In the genomic region with DNA sequence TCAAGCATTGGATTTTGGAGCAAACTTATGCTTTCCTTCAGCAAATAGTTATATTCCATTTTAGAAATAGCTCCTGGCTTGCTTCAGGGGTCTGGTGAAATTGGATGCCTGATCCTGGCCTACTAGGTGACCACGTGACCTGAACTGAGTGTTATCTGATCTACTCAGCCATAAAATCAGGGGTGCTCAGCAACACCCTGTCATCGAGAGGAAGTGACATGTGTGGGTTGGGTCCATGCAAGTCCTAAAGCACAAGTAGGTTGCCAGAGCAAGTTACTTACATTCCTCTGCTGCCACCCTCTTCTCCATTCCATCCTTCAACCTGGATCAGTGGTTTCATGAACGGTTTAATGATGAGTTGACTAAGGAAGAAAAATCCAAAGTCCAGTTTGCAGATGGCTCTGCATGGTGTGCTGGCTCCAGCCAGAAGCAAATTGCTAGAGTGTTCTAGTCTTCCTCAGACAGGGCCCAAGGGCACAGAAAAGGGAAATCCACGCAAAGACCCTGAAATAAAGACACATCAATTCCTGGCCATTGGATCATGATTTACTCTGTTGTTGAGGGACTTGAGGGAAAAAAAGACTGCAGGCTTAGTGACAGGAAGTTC, we compare ENCODE assay signal across 2 cellular contexts.
TF ChIP-seq lines count a peak whose summit lies in the region.

No MANE protein-coding gene starts in this region.

TF ChIP-seq in IMR-90, 13 proteins besides CTCF, POLR2A, EP300 and RAD21:
- TF ChIP-seq, protein P1, sequence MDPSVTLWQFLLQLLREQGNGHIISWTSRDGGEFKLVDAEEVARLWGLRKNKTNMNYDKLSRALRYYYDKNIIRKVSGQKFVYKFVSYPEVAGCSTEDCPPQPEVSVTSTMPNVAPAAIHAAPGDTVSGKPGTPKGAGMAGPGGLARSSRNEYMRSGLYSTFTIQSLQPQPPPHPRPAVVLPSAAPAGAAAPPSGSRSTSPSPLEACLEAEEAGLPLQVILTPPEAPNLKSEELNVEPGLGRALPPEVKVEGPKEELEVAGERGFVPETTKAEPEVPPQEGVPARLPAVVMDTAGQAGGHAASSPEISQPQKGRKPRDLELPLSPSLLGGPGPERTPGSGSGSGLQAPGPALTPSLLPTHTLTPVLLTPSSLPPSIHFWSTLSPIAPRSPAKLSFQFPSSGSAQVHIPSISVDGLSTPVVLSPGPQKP (IDR thresholded peaks at IDR 0.05; ENCODE audit: borderline replicate concordance, low read depth, low read length): no peak
- TF ChIP-seq, protein P2, sequence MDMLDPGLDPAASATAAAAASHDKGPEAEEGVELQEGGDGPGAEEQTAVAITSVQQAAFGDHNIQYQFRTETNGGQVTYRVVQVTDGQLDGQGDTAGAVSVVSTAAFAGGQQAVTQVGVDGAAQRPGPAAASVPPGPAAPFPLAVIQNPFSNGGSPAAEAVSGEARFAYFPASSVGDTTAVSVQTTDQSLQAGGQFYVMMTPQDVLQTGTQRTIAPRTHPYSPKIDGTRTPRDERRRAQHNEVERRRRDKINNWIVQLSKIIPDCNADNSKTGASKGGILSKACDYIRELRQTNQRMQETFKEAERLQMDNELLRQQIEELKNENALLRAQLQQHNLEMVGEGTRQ (IDR thresholded peaks at IDR 0.05; ENCODE audit: low read depth, low read length): peak; percentile 50
- no peak for TF ChIP-seq BHLHE40 (IDR thresholded peaks at IDR 0.05; ENCODE audit: low read depth, low read length)
- no peak for TF ChIP-seq SMC3 (IDR thresholded peaks at IDR 0.05; ENCODE audit: low read depth, low read length)
- TF ChIP-seq FOS (IDR thresholded peaks at IDR 0.05; ENCODE audit: low read depth, low read length): no peak
- no peak for TF ChIP-seq CHD1 (IDR thresholded peaks at IDR 0.05; ENCODE audit: low read depth, low read length)
- no peak for TF ChIP-seq RCOR1 (IDR thresholded peaks at IDR 0.05; ENCODE audit: insufficient replicate concordance, low read length)

TF ChIP-seq in WTC11, 78 proteins besides CTCF, POLR2A, EP300 and RAD21 (continued from another document):
- TF ChIP-seq, protein P3, sequence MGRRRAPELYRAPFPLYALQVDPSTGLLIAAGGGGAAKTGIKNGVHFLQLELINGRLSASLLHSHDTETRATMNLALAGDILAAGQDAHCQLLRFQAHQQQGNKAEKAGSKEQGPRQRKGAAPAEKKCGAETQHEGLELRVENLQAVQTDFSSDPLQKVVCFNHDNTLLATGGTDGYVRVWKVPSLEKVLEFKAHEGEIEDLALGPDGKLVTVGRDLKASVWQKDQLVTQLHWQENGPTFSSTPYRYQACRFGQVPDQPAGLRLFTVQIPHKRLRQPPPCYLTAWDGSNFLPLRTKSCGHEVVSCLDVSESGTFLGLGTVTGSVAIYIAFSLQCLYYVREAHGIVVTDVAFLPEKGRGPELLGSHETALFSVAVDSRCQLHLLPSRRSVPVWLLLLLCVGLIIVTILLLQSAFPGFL (CRISPR knock-in tag; IDR thresholded peaks at IDR 0.05; ENCODE audit: borderline replicate concordance): no peak
- TF ChIP-seq, protein P2 (CRISPR knock-in tag; IDR thresholded peaks at IDR 0.05): peak; percentile 63
- TF ChIP-seq, protein P4, sequence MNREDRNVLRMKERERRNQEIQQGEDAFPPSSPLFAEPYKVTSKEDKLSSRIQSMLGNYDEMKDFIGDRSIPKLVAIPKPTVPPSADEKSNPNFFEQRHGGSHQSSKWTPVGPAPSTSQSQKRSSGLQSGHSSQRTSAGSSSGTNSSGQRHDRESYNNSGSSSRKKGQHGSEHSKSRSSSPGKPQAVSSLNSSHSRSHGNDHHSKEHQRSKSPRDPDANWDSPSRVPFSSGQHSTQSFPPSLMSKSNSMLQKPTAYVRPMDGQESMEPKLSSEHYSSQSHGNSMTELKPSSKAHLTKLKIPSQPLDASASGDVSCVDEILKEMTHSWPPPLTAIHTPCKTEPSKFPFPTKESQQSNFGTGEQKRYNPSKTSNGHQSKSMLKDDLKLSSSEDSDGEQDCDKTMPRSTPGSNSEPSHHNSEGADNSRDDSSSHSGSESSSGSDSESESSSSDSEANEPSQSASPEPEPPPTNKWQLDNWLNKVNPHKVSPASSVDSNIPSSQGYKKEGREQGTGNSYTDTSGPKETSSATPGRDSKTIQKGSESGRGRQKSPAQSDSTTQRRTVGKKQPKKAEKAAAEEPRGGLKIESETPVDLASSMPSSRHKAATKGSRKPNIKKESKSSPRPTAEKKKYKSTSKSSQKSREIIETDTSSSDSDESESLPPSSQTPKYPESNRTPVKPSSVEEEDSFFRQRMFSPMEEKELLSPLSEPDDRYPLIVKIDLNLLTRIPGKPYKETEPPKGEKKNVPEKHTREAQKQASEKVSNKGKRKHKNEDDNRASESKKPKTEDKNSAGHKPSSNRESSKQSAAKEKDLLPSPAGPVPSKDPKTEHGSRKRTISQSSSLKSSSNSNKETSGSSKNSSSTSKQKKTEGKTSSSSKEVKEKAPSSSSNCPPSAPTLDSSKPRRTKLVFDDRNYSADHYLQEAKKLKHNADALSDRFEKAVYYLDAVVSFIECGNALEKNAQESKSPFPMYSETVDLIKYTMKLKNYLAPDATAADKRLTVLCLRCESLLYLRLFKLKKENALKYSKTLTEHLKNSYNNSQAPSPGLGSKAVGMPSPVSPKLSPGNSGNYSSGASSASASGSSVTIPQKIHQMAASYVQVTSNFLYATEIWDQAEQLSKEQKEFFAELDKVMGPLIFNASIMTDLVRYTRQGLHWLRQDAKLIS (CRISPR knock-in tag; IDR thresholded peaks at IDR 0.05; ENCODE audit: borderline replicate concordance): no peak
